Comparison of ENCODE assay signal across 12 cellular contexts in the genomic region with DNA sequence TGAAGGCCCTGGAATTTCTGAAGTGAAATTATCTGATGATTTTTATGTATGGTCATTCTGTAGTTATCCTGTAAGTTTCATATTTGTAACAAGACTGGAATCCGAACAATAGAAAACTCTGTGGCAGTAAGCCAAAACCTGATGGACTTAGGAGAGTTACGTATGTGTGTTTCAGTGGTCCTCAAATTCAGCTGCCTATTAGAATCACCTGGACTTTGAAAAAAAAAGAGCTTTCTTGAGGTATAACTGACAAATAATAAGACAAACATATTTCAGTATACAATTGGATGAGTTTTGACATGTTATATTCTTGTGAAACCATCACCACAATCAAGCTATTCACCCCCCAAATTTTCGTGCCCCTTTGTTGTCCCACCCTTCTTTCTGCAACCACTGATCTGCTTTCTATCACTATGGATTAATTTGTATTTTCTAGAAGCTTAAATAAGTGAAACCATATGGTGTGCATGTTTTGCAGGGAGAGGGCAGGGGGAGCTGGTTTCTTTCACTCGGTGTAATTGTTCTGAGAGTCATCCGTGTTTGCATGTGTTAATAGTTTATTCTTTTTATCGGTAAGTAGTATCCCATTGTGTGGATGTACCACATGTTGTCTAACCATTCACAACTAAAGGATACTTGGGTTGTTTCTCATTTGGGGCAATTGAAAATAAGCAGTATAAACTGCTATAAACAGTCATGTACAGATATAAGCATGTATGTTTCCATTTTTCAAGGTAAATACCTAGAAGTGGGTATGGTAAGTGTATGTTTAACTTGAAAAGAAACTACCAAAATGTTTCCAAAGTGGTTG. TPM values are rescaled to one million over a fixed set of nuclear protein-coding genes. Genes with fewer than 3 reads are reported as not detected.
DNase-seq lines count a peak whose midpoint lies in the region; ATAC-seq and TF ChIP-seq lines count a peak whose summit lies in the region.
"Had no signal": no experiment of that assay in that cellular context is flagged by ENCODE, and none has a peak within 500 bp of the region (broad histone marks: within the 10 kb centered on the region; RNA-seq: fewer than 3 reads in every experiment).

No MANE protein-coding gene starts in this region.

- 11% methylated on average over 6 of the region's 6 CpGs for WGBS in SK-N-SH (ENCODE audit: low lambda C conversion rate)

- H3K36me3 ChIP-seq in SK-N-SH (replicated peaks in 1 of 2; ENCODE audit: control insufficient read depth in 1 of 2, insufficient read depth in 2 of 2, low read length in 1 of 2): no peaks in the 10 kb centered on the region
- H3K36me3 ChIP-seq: pancreas had no signal

- no peak overlapping the region for H2AFZ ChIP-seq in SK-N-SH (ENCODE audit: low read depth)

- no peaks in the 10 kb centered on the region for H3K9me2 ChIP-seq in SK-N-SH

- H3K9ac ChIP-seq in SK-N-SH: peak overlapping the region; percentile 42; the same call in 1 of the 2 replicates

- H3F3A ChIP-seq in SK-N-SH (replicated peaks; ENCODE audit: insufficient read depth): peaks cover 26% of the 10 kb centered on the region

- H3K27ac Mint-ChIP-seq in stimulated activated naive B cell treated with anti-CD40 and anti-IgM and Interleukin-4, amounts not matched to agents 10 μg/mL and 1 μg/mL and 100 μg/mL, for 72 hours: peak overlapping the region; percentile 4
- H3K27ac Mint-ChIP-seq: GM23338 had no signal

- peak in 1 of 2 experiments; percentile 86; a peak in 3 of 4 replicates for TF ChIP-seq EP300 in SK-N-SH (IDR thresholded peaks at IDR 0.05; ENCODE audit: borderline replicate concordance in 1 of 2, low read depth in 1 of 2, low read length in 1 of 2)

- CTCF ChIA-PET in SK-N-SH (lab: Yijun Ruan, JAX): interaction anchor here (0.7 to 7.0 kb wide), 7 partner anchors 10 to 265 kb away, joined by 3 to 29 read pairs (median 3); no protein-coding TSS in a partner anchor

- H3K27ac ChIP-seq in SK-N-SH (ENCODE audit: low read depth in 2 of 2, low read length in 1 of 2): peak overlapping the region; percentile 86 to 94
- H3K27ac ChIP-seq: 22Rv1 had no signal

- H3K27me3 ChIP-seq in SK-N-SH (ENCODE audit: insufficient read depth): no peaks in the 10 kb centered on the region
- H3K27me3 ChIP-seq: pancreas had no signal

- no peaks in the 10 kb centered on the region for H3K27me3 Mint-ChIP-seq in stimulated activated naive B cell treated with anti-CD40 and anti-IgM and Interleukin-4, amounts not matched to agents 10 μg/mL and 1 μg/mL and 100 μg/mL, for 72 hours

- no peak overlapping the region for H3K4me3 ChIP-seq in SK-N-SH (ENCODE audit: low read depth in 2 of 2, low read length in 1 of 2)
- H3K4me3 ChIP-seq in fibroblast of the aortic adventitia (ENCODE audit: low read depth, low read length): no peak overlapping the region
- H3K4me3 ChIP-seq: GM23338, pancreas had no signal

- H3K4me1 Mint-ChIP-seq in stimulated activated naive B cell treated with anti-CD40 and anti-IgM and Interleukin-4, amounts not matched to agents 10 μg/mL and 1 μg/mL and 100 μg/mL, for 72 hours: peaks cover 34 to 59% of the 10 kb centered on the region in 2 donors

- peaks cover 5% of the 10 kb centered on the region; the same call in 1 of the 2 replicates for H3K9me3 ChIP-seq in SK-N-SH
- H3K9me3 ChIP-seq: pancreas had no signal

- no peak; the same call in 1 of the 2 replicates for TF ChIP-seq RAD21 in SK-N-SH (IDR thresholded peaks at IDR 0.05; ENCODE audit: low read length)

- TF ChIP-seq CTCF in SK-N-SH (IDR thresholded peaks at IDR 0.05): no peak
- TF ChIP-seq CTCF in fibroblast of the aortic adventitia (IDR thresholded peaks at IDR 0.05; ENCODE audit: insufficient read depth, low read length): no peak

- no peak for ATAC-seq in stimulated activated naive B cell treated with anti-CD40 and anti-IgM and Interleukin-4, amounts not matched to agents 10 μg/mL and 1 μg/mL and 100 μg/mL, for 72 hours (replicated peaks)
- ATAC-seq in HG03159 (IDR thresholded peaks at IDR 0.05; ENCODE audit: unreplicated experiment) (no peak), HG02610 (IDR thresholded peaks at IDR 0.05; ENCODE audit: unreplicated experiment) (no peak)

- DNase-seq in NCI-H1694 treated with DMSO at 0.1 percent for 48 hours (lab: John Stamatoyannopoulos, UW) (peak; percentile 15), NCI-H1694 (lab: John Stamatoyannopoulos, UW) (no peak), SK-N-SH (no peak), fibroblast of the aortic adventitia (ENCODE audit: low read depth) (peak; percentile 68)
- DNase-seq in stimulated activated naive B cell treated with anti-CD40 and anti-IgM and Interleukin-4, amounts not matched to agents 10 μg/mL and 1 μg/mL and 100 μg/mL, for 72 hours: no peak
- no peak for DNase-seq in stimulated activated CD4-positive, alpha-beta T cell treated with anti-CD3 and anti-CD28 coated beads, Interleukin-1b, Interleukin-23, amount 100 ng/mL, for 48 hours
- DNase-seq: activated CD4-positive, alpha-beta T cell treated with anti-CD3 and anti-CD28 coated beads, Interleukin-2, amount 50 U/mL, for 4 hours; pancreas had no signal

- peaks cover 0 to 1% of the 10 kb centered on the region in 2 donors for H3K36me3 Mint-ChIP-seq in stimulated activated naive B cell treated with anti-CD40 and anti-IgM and Interleukin-4, amounts not matched to agents 10 μg/mL and 1 μg/mL and 100 μg/mL, for 72 hours

- H3K4me2 ChIP-seq in SK-N-SH: peak overlapping the region; percentile 57
- H3K4me2 ChIP-seq: GM23338 had no signal

- peak overlapping the region in 1 of 2 donors; percentile 43 for H3K4me3 Mint-ChIP-seq in stimulated activated naive B cell treated with anti-CD40 and anti-IgM and Interleukin-4, amounts not matched to agents 10 μg/mL and 1 μg/mL and 100 μg/mL, for 72 hours
- H3K4me3 Mint-ChIP-seq: GM23338 had no signal

- H4K20me1 ChIP-seq in SK-N-SH (ENCODE audit: insufficient read depth): peaks cover 5% of the 10 kb centered on the region; the same call in 1 of the 2 replicates

- POLR2A ChIA-PET in SK-N-SH (lab: Yijun Ruan, JAX): interaction anchor here (1.6 kb wide), 1 partner anchor 14 kb away, joined by 10 read pairs; no protein-coding TSS in a partner anchor

- H3K9me3 Mint-ChIP-seq in stimulated activated naive B cell treated with anti-CD40 and anti-IgM and Interleukin-4, amounts not matched to agents 10 μg/mL and 1 μg/mL and 100 μg/mL, for 72 hours: peaks cover 0 to 4% of the 10 kb centered on the region in 2 donors

- no peaks in the 10 kb centered on the region for H3K79me2 ChIP-seq in SK-N-SH (ENCODE audit: insufficient read depth)

- H3K4me1 ChIP-seq in SK-N-SH (ENCODE audit: control insufficient read depth in 1 of 2, insufficient read depth in 2 of 2, low read depth in 1 of 2, low read length in 1 of 2): peaks cover 29 to 36% of the 10 kb centered on the region in 2 experiments

TF ChIP-seq in SK-N-SH, 30 proteins besides CTCF, POLR2A, EP300 and RAD21 (continues in another document):
- TF ChIP-seq YY1 (IDR thresholded peaks at IDR 0.05; ENCODE audit: low read depth): no peak
- no peak for TF ChIP-seq EZH2phosphoT487 (IDR thresholded peaks at IDR 0.05; ENCODE audit: borderline replicate concordance, low read depth)
- no peak for TF ChIP-seq FOXJ3 (CRISPR knock-in tag; IDR thresholded peaks at IDR 0.05)
- TF ChIP-seq, protein P1, sequence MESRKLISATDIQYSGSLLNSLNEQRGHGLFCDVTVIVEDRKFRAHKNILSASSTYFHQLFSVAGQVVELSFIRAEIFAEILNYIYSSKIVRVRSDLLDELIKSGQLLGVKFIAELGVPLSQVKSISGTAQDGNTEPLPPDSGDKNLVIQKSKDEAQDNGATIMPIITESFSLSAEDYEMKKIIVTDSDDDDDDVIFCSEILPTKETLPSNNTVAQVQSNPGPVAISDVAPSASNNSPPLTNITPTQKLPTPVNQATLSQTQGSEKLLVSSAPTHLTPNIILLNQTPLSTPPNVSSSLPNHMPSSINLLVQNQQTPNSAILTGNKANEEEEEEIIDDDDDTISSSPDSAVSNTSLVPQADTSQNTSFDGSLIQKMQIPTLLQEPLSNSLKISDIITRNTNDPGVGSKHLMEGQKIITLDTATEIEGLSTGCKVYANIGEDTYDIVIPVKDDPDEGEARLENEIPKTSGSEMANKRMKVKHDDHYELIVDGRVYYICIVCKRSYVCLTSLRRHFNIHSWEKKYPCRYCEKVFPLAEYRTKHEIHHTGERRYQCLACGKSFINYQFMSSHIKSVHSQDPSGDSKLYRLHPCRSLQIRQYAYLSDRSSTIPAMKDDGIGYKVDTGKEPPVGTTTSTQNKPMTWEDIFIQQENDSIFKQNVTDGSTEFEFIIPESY (IDR thresholded peaks at IDR 0.05; ENCODE audit: borderline replicate concordance, low read depth): no peak
- TF ChIP-seq, protein P2, sequence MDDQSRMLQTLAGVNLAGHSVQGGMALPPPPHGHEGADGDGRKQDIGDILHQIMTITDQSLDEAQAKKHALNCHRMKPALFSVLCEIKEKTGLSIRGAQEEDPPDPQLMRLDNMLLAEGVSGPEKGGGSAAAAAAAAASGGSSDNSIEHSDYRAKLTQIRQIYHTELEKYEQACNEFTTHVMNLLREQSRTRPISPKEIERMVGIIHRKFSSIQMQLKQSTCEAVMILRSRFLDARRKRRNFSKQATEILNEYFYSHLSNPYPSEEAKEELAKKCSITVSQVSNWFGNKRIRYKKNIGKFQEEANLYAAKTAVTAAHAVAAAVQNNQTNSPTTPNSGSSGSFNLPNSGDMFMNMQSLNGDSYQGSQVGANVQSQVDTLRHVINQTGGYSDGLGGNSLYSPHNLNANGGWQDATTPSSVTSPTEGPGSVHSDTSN (IDR thresholded peaks at IDR 0.05): peak; percentile 26; the same call in 1 of the 2 replicates
- no peak for TF ChIP-seq RXRA (IDR thresholded peaks at IDR 0.05; ENCODE audit: borderline replicate concordance, low read depth)
- no peak for TF ChIP-seq NRF1 (IDR thresholded peaks at IDR 0.05; ENCODE audit: low read depth, low read length)
- TF ChIP-seq RFX5 (IDR thresholded peaks at IDR 0.05; ENCODE audit: low read length): no peak
- no peak for TF ChIP-seq SIN3A (IDR thresholded peaks at IDR 0.05; ENCODE audit: borderline replicate concordance, low read depth, low read length)
- no peak for TF ChIP-seq MEF2A (IDR thresholded peaks at IDR 0.05; ENCODE audit: borderline replicate concordance, low read depth)
- TF ChIP-seq, protein P3, sequence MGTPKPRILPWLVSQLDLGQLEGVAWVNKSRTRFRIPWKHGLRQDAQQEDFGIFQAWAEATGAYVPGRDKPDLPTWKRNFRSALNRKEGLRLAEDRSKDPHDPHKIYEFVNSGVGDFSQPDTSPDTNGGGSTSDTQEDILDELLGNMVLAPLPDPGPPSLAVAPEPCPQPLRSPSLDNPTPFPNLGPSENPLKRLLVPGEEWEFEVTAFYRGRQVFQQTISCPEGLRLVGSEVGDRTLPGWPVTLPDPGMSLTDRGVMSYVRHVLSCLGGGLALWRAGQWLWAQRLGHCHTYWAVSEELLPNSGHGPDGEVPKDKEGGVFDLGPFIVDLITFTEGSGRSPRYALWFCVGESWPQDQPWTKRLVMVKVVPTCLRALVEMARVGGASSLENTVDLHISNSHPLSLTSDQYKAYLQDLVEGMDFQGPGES (IDR thresholded peaks at IDR 0.05; ENCODE audit: low read depth, low read length): no peak
- peak; percentile 91 for TF ChIP-seq TCF12 (IDR thresholded peaks at IDR 0.05)

RNA-seq across cellular contexts. Expression of a gene that starts 50.2 kb away (rescaled TPM):
- 35.0 and 45.8 TPM in 2 replicates for polyA plus RNA-seq in SK-N-SH (2012; rRNA removed)
- polyA plus RNA-seq in SK-N-SH (2012; cell fraction: cytosol; rRNA removed): 45.2 and 45.3 TPM in 2 replicates
- polyA plus RNA-seq in SK-N-SH (2012; cell fraction: nucleus; rRNA removed): 61.1 and 88.5 TPM in 2 replicates
- 49.9 and 50.9 TPM in 2 replicates for total RNA-seq in fibroblast of the aortic adventitia (ENCODE audit: low replicate concordance)

Comparison
In these comparisons a context has a peak if more than half of its experiments do, and no peak if none do; other contexts are left out.
1. DNase-seq: peak in NCI-H1694 treated with DMSO at 0.1 percent for 48 hours (single experiment) and fibroblast of the aortic adventitia (single experiment); none in NCI-H1694 (single experiment), SK-N-SH (single experiment), stimulated activated naive B cell treated with anti-CD40 and anti-IgM and Interleukin-4, amounts not matched to agents 10 μg/mL and 1 μg/mL and 100 μg/mL, for 72 hours (single experiment) and stimulated activated CD4-positive, alpha-beta T cell treated with anti-CD3 and anti-CD28 coated beads, Interleukin-1b, Interleukin-23, amount 100 ng/mL, for 48 hours (single experiment).